ENCODE assay signal across 13 cellular contexts in the genomic region with DNA sequence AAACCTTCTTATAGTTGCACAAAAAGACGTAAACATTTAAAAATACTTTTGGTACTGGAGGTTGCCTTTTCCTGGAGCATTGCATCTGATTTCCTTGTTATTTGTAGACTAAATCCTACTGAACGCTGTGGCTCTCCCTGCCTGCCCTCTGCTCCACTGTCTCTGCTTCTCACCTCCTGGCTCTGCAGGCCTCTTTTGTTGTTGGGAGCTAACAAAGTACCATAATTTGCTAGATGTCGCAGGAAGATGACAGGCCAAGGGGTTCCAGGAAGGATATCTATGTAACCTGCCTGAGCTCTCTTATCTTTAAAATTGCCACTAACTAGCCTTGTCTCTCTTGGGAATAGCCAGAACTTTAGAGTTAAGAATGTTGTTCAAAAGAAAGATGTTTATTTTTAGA. TPM values are rescaled to one million over a fixed set of nuclear protein-coding genes. Genes with fewer than 3 reads are reported as not detected.
DNase-seq lines count a peak whose midpoint lies in the region; ATAC-seq, FAIRE-seq and TF ChIP-seq lines count a peak whose summit lies in the region.
"Had no signal": no experiment of that assay in that cellular context is flagged by ENCODE, and none has a peak within 500 bp of the region (broad histone marks: within the 10 kb centered on the region; RNA-seq: fewer than 3 reads in every experiment).

No MANE protein-coding gene starts in this region.

- H3K9me3 Mint-ChIP-seq in activated T-helper 17 cell treated with anti-CD3 and anti-CD28 coated beads, Interleukin-2, amount 50 U/mL, for 72 hours = no peaks in the 10 kb centered on the region
- H3K9me3 Mint-ChIP-seq in activated CD4-positive, alpha-beta memory T cell treated with anti-CD3 and anti-CD28 coated beads, Interleukin-2, amount 10 ng/mL, durations not matched to agents 7 days and 5 days = no peaks in the 10 kb centered on the region

- no peak for FAIRE-seq in HTR-8/SVneo (lab: Jason Lieb, UNC)
- no peak for FAIRE-seq in frontal cortex (lab: Jason Lieb, UNC)
- FAIRE-seq: G401.6 had no signal

- CTCF ChIA-PET in activated CD4-positive, alpha-beta memory T cell treated with anti-CD3 and anti-CD28 coated beads, Interleukin-2, amount 10 ng/mL, durations not matched to agents 7 days and 5 days (lab: Charles Lee) = no interaction called here

- H3K4me2 ChIP-seq in DOHH2 (ENCODE audit: low read length) = peak overlapping the region; percentile 47

- TF ChIP-seq CTCF in DOHH2 (IDR thresholded peaks at IDR 0.05; ENCODE audit: low read depth, low read length, poor library complexity, severe bottlenecking) (no peak), right atrium auricular region (IDR thresholded peaks at IDR 0.05) (no peak), sigmoid colon (IDR thresholded peaks at IDR 0.05) (no peak)

- no peaks in the 10 kb centered on the region for H3K9me2 ChIP-seq in DOHH2 (replicated peaks; ENCODE audit: control insufficient read depth, low read length)

- H3K4me1 Mint-ChIP-seq in activated T-helper 17 cell treated with anti-CD3 and anti-CD28 coated beads, Interleukin-2, amount 50 U/mL, for 72 hours = peaks cover 37% of the 10 kb centered on the region
- peaks cover 35% of the 10 kb centered on the region for H3K4me1 Mint-ChIP-seq in activated CD4-positive, alpha-beta memory T cell treated with anti-CD3 and anti-CD28 coated beads, Interleukin-2, amount 10 ng/mL, durations not matched to agents 7 days and 5 days

- H3K27ac ChIP-seq in DOHH2 (ENCODE audit: low read depth, low read length) (peak overlapping the region; percentile 25), right atrium auricular region (peak overlapping the region; percentile 56 to 81), sigmoid colon (peak overlapping the region; percentile 15 to 66 (median 26))
- H3K27ac ChIP-seq: SK-N-MC had no signal

- TF ChIP-seq POLR2A in sigmoid colon (IDR thresholded peaks at IDR 0.05) = no peak

- POLR2A ChIA-PET in activated CD4-positive, alpha-beta memory T cell treated with anti-CD3 and anti-CD28 coated beads, Interleukin-2, amount 10 ng/mL, durations not matched to agents 7 days and 5 days (lab: Charles Lee) = no interaction called here

- H3K36me3 Mint-ChIP-seq in activated T-helper 17 cell treated with anti-CD3 and anti-CD28 coated beads, Interleukin-2, amount 50 U/mL, for 72 hours (ENCODE audit: low read depth) = peaks cover 8% of the 10 kb centered on the region
- peaks cover 29% of the 10 kb centered on the region for H3K36me3 Mint-ChIP-seq in activated CD4-positive, alpha-beta memory T cell treated with anti-CD3 and anti-CD28 coated beads, Interleukin-2, amount 10 ng/mL, durations not matched to agents 7 days and 5 days (ENCODE audit: low read depth)

- no peaks in the 10 kb centered on the region for H3K9me3 ChIP-seq in DOHH2 (ENCODE audit: control insufficient read depth, insufficient read depth, low read length)
- no peaks in the 10 kb centered on the region for H3K9me3 ChIP-seq in right atrium auricular region
- no peaks in the 10 kb centered on the region for H3K9me3 ChIP-seq in sigmoid colon

- H3F3A ChIP-seq in DOHH2 (ENCODE audit: control insufficient read depth, insufficient read depth) = peaks cover 8% of the 10 kb centered on the region

- no peak for DNase-seq in right atrium auricular region (ENCODE audit: low spot score)
- DNase-seq in sigmoid colon = no peak
- DNase-seq in HTR-8/SVneo (ENCODE audit: insufficient read length, low spot score) = no peak
- DNase-seq in activated CD4-positive, alpha-beta memory T cell treated with anti-CD3 and anti-CD28 coated beads, Interleukin-2, amount 10 ng/mL, durations not matched to agents 7 days and 5 days = no peak
- no peak for DNase-seq in frontal cortex (ENCODE audit: low spot score in 2 of 2)
- no peak for DNase-seq in AG08395 (ENCODE audit: low spot score)
- DNase-seq: activated CD4-positive, CD25-positive, alpha-beta regulatory T cell treated with anti-CD3 and anti-CD28 coated beads, Interleukin-2, amount 50 U/mL, for 72 hours; C1 segment of cervical spinal cord; NCI-H526 treated with DMSO at 0.1 percent for 48 hours had no signal

- H3K79me2 ChIP-seq in DOHH2 (ENCODE audit: control insufficient read depth, low read length) = peaks cover 98% of the 10 kb centered on the region

- H3K36me3 ChIP-seq in DOHH2 (ENCODE audit: control insufficient read depth, low read length) (peaks cover 64% of the 10 kb centered on the region), right atrium auricular region (no peaks in the 10 kb centered on the region), sigmoid colon (no peaks in the 10 kb centered on the region)

- H3K27me3 ChIP-seq in DOHH2 (ENCODE audit: control insufficient read depth, low read length) (no peaks in the 10 kb centered on the region), right atrium auricular region (no peaks in the 10 kb centered on the region), sigmoid colon (no peaks in the 10 kb centered on the region)

- WGBS in sigmoid colon, 2 donors = 63 to 67% methylated on average over 3 of the region's 3 CpGs

- H3K27me3 Mint-ChIP-seq in activated T-helper 17 cell treated with anti-CD3 and anti-CD28 coated beads, Interleukin-2, amount 50 U/mL, for 72 hours = no peaks in the 10 kb centered on the region
- no peaks in the 10 kb centered on the region for H3K27me3 Mint-ChIP-seq in activated CD4-positive, alpha-beta memory T cell treated with anti-CD3 and anti-CD28 coated beads, Interleukin-2, amount 10 ng/mL, durations not matched to agents 7 days and 5 days

- H3K4me3 ChIP-seq in DOHH2 (ENCODE audit: low read length) = peak overlapping the region; percentile 9; the same call in 1 of the 2 replicates
- H3K4me3 ChIP-seq in right atrium auricular region = no peak overlapping the region
- H3K4me3 ChIP-seq in sigmoid colon = no peak overlapping the region
- H3K4me3 ChIP-seq: SK-N-MC had no signal

- no peak for TF ChIP-seq EP300 in sigmoid colon (IDR thresholded peaks at IDR 0.05)

- peak overlapping the region; percentile 56 for H3K27ac Mint-ChIP-seq in activated T-helper 17 cell treated with anti-CD3 and anti-CD28 coated beads, Interleukin-2, amount 50 U/mL, for 72 hours
- no peak overlapping the region for H3K27ac Mint-ChIP-seq in activated CD4-positive, alpha-beta memory T cell treated with anti-CD3 and anti-CD28 coated beads, Interleukin-2, amount 10 ng/mL, durations not matched to agents 7 days and 5 days

- ATAC-seq in activated T-helper 17 cell treated with anti-CD3 and anti-CD28 coated beads, Interleukin-2, amount 50 U/mL, for 72 hours (replicated peaks) = no peak

- peak overlapping the region; percentile 17 for H3K4me3 Mint-ChIP-seq in activated T-helper 17 cell treated with anti-CD3 and anti-CD28 coated beads, Interleukin-2, amount 50 U/mL, for 72 hours
- H3K4me3 Mint-ChIP-seq in activated CD4-positive, alpha-beta memory T cell treated with anti-CD3 and anti-CD28 coated beads, Interleukin-2, amount 10 ng/mL, durations not matched to agents 7 days and 5 days = no peak overlapping the region

- intact Hi-C loops in sigmoid colon (cut with DNase I) = no loop called here

- H4K20me1 ChIP-seq in DOHH2 (ENCODE audit: control insufficient read depth, insufficient read depth, low read depth, low read length) = peaks cover 4% of the 10 kb centered on the region; the same call in 1 of the 2 replicates

- H3K4me1 ChIP-seq in DOHH2 (ENCODE audit: control insufficient read depth, low read length) = peaks cover 85% of the 10 kb centered on the region
- peaks cover 0 to 46% of the 10 kb centered on the region in 2 donors for H3K4me1 ChIP-seq in right atrium auricular region
- H3K4me1 ChIP-seq in sigmoid colon = peaks cover 0 to 29% (median 24%) of the 10 kb centered on the region in 4 donors

RNA-seq across cellular contexts. Expression of a gene that starts 21.4 kb away (rescaled TPM):
- 10 to 100 TPM; 48.5 to 66.9 TPM for total RNA-seq in activated T-helper 17 cell treated with anti-CD3 and anti-CD28 coated beads, Interleukin-2, amount 50 U/mL, for 72 hours
- 100 to 1,000 TPM; 149 to 202 TPM for total RNA-seq in right atrium auricular region
- total RNA-seq in sigmoid colon = 10 to 100 TPM; 40.7 to 70.6 (median 56.2) TPM
- 10 to 100 TPM; 25.8 to 66.9 (median 45.1) TPM for polyA plus RNA-seq in sigmoid colon
- 10 to 100 TPM; 77.7 to 82.4 TPM for total RNA-seq in activated CD4-positive, alpha-beta memory T cell treated with anti-CD3 and anti-CD28 coated beads, Interleukin-2, amount 10 ng/mL, durations not matched to agents 7 days and 5 days
- total RNA-seq in frontal cortex = 109 TPM
